ENCODE assay signal across 14 cellular contexts in the genomic region with DNA sequence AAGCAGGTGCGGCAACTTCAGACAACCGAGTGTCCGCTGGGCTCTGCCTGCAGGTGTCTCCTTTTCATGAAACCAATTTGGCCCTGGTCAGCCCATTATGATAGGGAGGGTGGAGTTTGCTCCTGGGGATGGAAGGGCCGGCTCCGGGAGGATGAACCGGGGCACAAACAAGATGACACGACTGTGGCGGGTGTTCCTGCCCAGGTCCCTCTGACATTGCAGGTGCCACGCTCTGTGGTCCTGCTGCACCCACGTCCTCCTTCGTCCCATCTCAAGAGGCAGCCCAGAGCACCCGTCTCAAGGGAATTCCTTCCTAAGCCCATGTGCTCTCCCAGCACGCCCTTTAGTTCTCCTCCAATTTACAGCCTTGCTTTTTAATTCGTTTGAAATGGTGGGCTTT.
"Had no signal": no experiment of that assay in that cellular context is flagged by ENCODE, and none has a peak within 500 bp of the region (broad histone marks: within the 10 kb centered on the region; RNA-seq: fewer than 3 reads in every experiment).

No MANE protein-coding gene starts in this region.

- H3K27ac ChIP-seq: dorsolateral prefrontal cortex, epithelial cell of prostate, foreskin keratinocyte, left ventricle myocardium inferior, pancreas, thyroid gland had no signal

- H3K4me3 ChIP-seq: dorsolateral prefrontal cortex, left ventricle myocardium inferior, pancreas, thyroid gland had no signal

- H3K9me3 ChIP-seq: left ventricle myocardium inferior, pancreas, thyroid gland had no signal

- H3K27me3 ChIP-seq: foreskin keratinocyte, pancreas, thyroid gland had no signal

- DNase-seq: activated CD4-positive, alpha-beta T cell treated with anti-CD3 and anti-CD28 coated beads, Interleukin-2, amount 10 ng/mL, durations not matched to agents 24 days and 14 days; endodermal cell; foreskin keratinocyte; hypothalamus; left ventricle myocardium inferior; stimulated activated CD4-positive, alpha-beta T cell treated with anti-CD3 and anti-CD28 coated beads, Interleukin-12 subunit alpha, Interleukin-12 subunit beta, amount 100 ng/mL, for 4 hours; stimulated activated CD4-positive, alpha-beta T cell treated with anti-CD3 and anti-CD28 coated beads, Interleukin-1b, Interleukin-23, amount 100 ng/mL, for 48 hours; stimulated activated CD8-positive, alpha-beta memory T cell treated with anti-CD3 and anti-CD28 coated beads, Interleukin-4, amount 100 ng/mL, for 48 hours; stimulated activated naive CD4-positive, alpha-beta T cell treated with Interleukin-2 at 50 U/mL for 16 hours; T1000; thyroid gland had no signal

- H3K4me1 ChIP-seq: foreskin keratinocyte, left ventricle myocardium inferior, pancreas, thyroid gland had no signal

- ATAC-seq: foreskin keratinocyte, pancreas had no signal

- H3K36me3 ChIP-seq: left ventricle myocardium inferior, pancreas, thyroid gland had no signal
